Comparison of ENCODE assay signal across 20 cellular contexts in the genomic region with DNA sequence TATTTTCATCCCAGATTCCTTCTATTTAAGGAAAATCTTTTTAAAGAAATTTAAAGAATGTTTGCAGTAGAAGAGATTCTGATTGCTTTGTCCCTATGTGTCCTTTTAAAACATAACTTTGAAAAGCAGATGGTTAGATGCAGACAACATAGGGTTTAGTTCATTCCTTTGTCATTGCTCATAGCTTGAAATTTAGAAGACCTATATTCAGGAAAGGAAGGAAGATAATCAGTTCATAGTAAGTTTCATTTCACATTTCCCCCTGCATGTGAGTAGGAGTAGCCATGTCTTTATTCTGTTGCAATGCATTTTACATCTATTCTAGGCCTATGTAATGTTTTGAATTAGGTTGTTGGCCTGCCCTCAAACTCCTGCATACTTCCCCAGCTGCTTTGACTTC.
DNase-seq lines count a peak whose midpoint lies in the region; ATAC-seq and TF ChIP-seq lines count a peak whose summit lies in the region.
"Had no signal": no experiment of that assay in that cellular context is flagged by ENCODE, and none has a peak within 500 bp of the region (broad histone marks: within the 10 kb centered on the region; RNA-seq: fewer than 3 reads in every experiment).

No MANE protein-coding gene starts in this region.

- no TSS peak for BruUV-seq in IMR-90 (replicated peaks; lab: Mats Ljungman, UMichigan)

- TF ChIP-seq RAD21 in IMR-90 (IDR thresholded peaks at IDR 0.05; ENCODE audit: low read length) = no peak

- no peak overlapping the region for H2AK5ac ChIP-seq in IMR-90 (ENCODE audit: low read depth, low read length)

- no peak overlapping the region for H3K18ac ChIP-seq in IMR-90 (ENCODE audit: low read depth, low read length)

- H4K8ac ChIP-seq in IMR-90 (ENCODE audit: low read depth in 2 of 2, low read length in 2 of 2) = no peak overlapping the region

- H3K36me3 ChIP-seq in BJ (ENCODE audit: control insufficient read depth, insufficient read depth, low read length) = no peaks in the 10 kb centered on the region
- no peaks in the 10 kb centered on the region for H3K36me3 ChIP-seq in IMR-90 (ENCODE audit: control insufficient read depth, insufficient read depth, low read length)
- no peaks in the 10 kb centered on the region for H3K36me3 ChIP-seq in brain microvascular endothelial cell (replicated peaks)

- no peak for TF ChIP-seq POLR2A in IMR-90 (IDR thresholded peaks at IDR 0.05; ENCODE audit: low read depth, low read length)

- no peak overlapping the region for H3K27ac ChIP-seq in IMR-90 (ENCODE audit: insufficient read depth, low read length)
- H3K27ac ChIP-seq in brain microvascular endothelial cell = no peak overlapping the region
- H3K27ac ChIP-seq in substantia nigra (ENCODE audit: low read depth, low read length, poor library complexity, severe bottlenecking) = no peak overlapping the region

- H2BK5ac ChIP-seq in IMR-90 (ENCODE audit: low read depth, low read length, poor library complexity, severe bottlenecking) = no peak overlapping the region

- DNase-seq in BJ (ENCODE audit: low read depth) (peak; percentile 74), IMR-90 (peak; percentile 25), brain microvascular endothelial cell (peak; percentile 32), inferior parietal cortex (ENCODE audit: extremely low spot score) (peak; percentile 5), substantia nigra (lab: John Stamatoyannopoulos, UW) (no peak), head of caudate nucleus (no peak)
- DNase-seq: activated CD4-positive, alpha-beta T cell treated with anti-CD3 and anti-CD28 coated beads, Interleukin-2, amount 50 U/mL, for 48 hours; activated naive CD4-positive, alpha-beta T cell treated with anti-CD3 and anti-CD28 coated beads, Interleukin-2, amount 10 ng/mL, durations not matched to agents 7 days and 5 days; activated T-cell treated with anti-CD3 and anti-CD28 coated beads, Interleukin-2, amount 50 U/mL, for 24 hours; erythroblast; kidney; naive thymus-derived CD8-positive, alpha-beta T cell; NCI-H1436 treated with DMSO at 0.1 percent for 48 hours; NCI-H82; small intestine; stimulated activated CD4-positive, alpha-beta T cell treated with anti-CD3 and anti-CD28 coated beads, Interleukin-4, amount 100 ng/mL, for 24 hours; SW 1271 had no signal

- H3K56ac ChIP-seq in IMR-90 (ENCODE audit: extremely low read depth, insufficient read depth, low read length) = no peak overlapping the region

- H2BK20ac ChIP-seq in IMR-90 (ENCODE audit: low read depth, low read length) = no peak overlapping the region

- CTCF ChIA-PET in BJ (lab: Yijun Ruan, JAX) = interaction anchor here (0.6 kb wide), 1 partner anchor 61 kb away, joined by 3 read pairs; no protein-coding TSS in a partner anchor
- CTCF ChIA-PET in IMR-90 (lab: Yijun Ruan, JAX) = no interaction called here

- intact Hi-C loops in IMR-90 (cut with micrococcal nuclease) (no loop called here), head of caudate nucleus (cut with DNase I) (no loop called here)

- POLR2A ChIA-PET in BJ (lab: Charles Lee) = no interaction called here
- POLR2A ChIA-PET in IMR-90 (lab: Charles Lee; ENCODE audit: unreplicated experiment) = no interaction called here

- H3K4me3 ChIP-seq in BJ (ENCODE audit: low read depth, low read length) = no peak overlapping the region
- H3K4me3 ChIP-seq in IMR-90 (ENCODE audit: insufficient read depth, low read depth, low read length) = no peak overlapping the region
- no peak overlapping the region for H3K4me3 ChIP-seq in brain microvascular endothelial cell (ENCODE audit: low read depth, low read length)

- no peaks in the 10 kb centered on the region; the same call in 1 of the 2 replicates for H3K9me3 ChIP-seq in IMR-90 (ENCODE audit: control insufficient read depth, insufficient read depth, low read length)

- H2BK120ac ChIP-seq in IMR-90 (ENCODE audit: low read depth, low read length) = no peak overlapping the region

- H4K5ac ChIP-seq in IMR-90 (ENCODE audit: low read depth, low read length) = no peak overlapping the region

- no peak overlapping the region for H3K23ac ChIP-seq in IMR-90 (ENCODE audit: low read depth, low read length)

- no peak overlapping the region for H2BK15ac ChIP-seq in IMR-90 (ENCODE audit: low read depth, low read length)

- no peak overlapping the region for H3K4me2 ChIP-seq in IMR-90 (ENCODE audit: low read depth, low read length)

- TF ChIP-seq CTCF in BJ (IDR thresholded peaks at IDR 0.05; ENCODE audit: insufficient read depth, low read depth, low read length) = no peak
- no peak for TF ChIP-seq CTCF in IMR-90 (conservative IDR thresholded peaks at IDR 0.05; ENCODE audit: low read depth, low read length)
- TF ChIP-seq CTCF in brain microvascular endothelial cell (IDR thresholded peaks at IDR 0.05; ENCODE audit: low read depth, low read length, missing control alignments) = no peak

- no peaks in the 10 kb centered on the region for H3K9me1 ChIP-seq in IMR-90 (ENCODE audit: insufficient read depth, low read length)

- H3K9ac ChIP-seq in IMR-90 (ENCODE audit: low read depth, low read length) = no peak overlapping the region

- H2AFZ ChIP-seq in IMR-90 (replicated peaks; ENCODE audit: low read length, poor library complexity) = no peak overlapping the region

- H3K79me1 ChIP-seq in IMR-90 (ENCODE audit: low read depth in 1 of 2, low read length in 2 of 2) = no peaks in the 10 kb centered on the region

- in situ Hi-C loops in IMR-90 (cut with MboI; ENCODE audit: low sequenced_read_pairs) (no loop called here), brain microvascular endothelial cell (cut with HindIII; ENCODE audit: low pct_ligation_motif_present, low sequenced_read_pairs) (no loop called here)

- ATAC-seq in IMR-90 (ENCODE audit: low read depth) = no peak
- no peak for ATAC-seq in GM21529 (IDR thresholded peaks at IDR 0.05; ENCODE audit: unreplicated experiment)
- no peak for ATAC-seq in HG03135 (IDR thresholded peaks at IDR 0.05; ENCODE audit: unreplicated experiment)
- ATAC-seq: naive thymus-derived CD8-positive, alpha-beta T cell; Panc1 had no signal

- no peak overlapping the region for H3K14ac ChIP-seq in IMR-90 (replicated peaks; ENCODE audit: low read depth, low read length)

- H3K4me1 ChIP-seq in IMR-90 (ENCODE audit: control insufficient read depth, insufficient read depth, low read length) = no peaks in the 10 kb centered on the region

- no peaks in the 10 kb centered on the region for H4K20me1 ChIP-seq in IMR-90 (ENCODE audit: insufficient read depth, low read length)

- H3K27me3 ChIP-seq in BJ (ENCODE audit: control insufficient read depth, insufficient read depth, low read length) (no peaks in the 10 kb centered on the region), IMR-90 (ENCODE audit: control insufficient read depth, insufficient read depth, low read length) (no peaks in the 10 kb centered on the region), brain microvascular endothelial cell (replicated peaks) (no peaks in the 10 kb centered on the region)

- H3K4ac ChIP-seq in IMR-90 (ENCODE audit: low read depth, low read length) = no peak overlapping the region

- dilution Hi-C loops in IMR-90 (cut with HindIII; ENCODE audit: low sequenced_read_pairs, unreplicated experiment) = no loop called here

- no peak overlapping the region for H4K91ac ChIP-seq in IMR-90 (ENCODE audit: insufficient read depth, low read depth, low read length)

- no peak overlapping the region for H2AK9ac ChIP-seq in IMR-90 (replicated peaks; ENCODE audit: low read depth, low read length, poor library complexity)

TF ChIP-seq in IMR-90, 13 proteins besides CTCF, POLR2A, EP300 and RAD21:
- no peak for TF ChIP-seq CEBPB (IDR thresholded peaks at IDR 0.05; ENCODE audit: low read depth, low read length)
- TF ChIP-seq RCOR1 (IDR thresholded peaks at IDR 0.05; ENCODE audit: insufficient replicate concordance, low read length) = no peak
- no peak for TF ChIP-seq BHLHE40 (IDR thresholded peaks at IDR 0.05; ENCODE audit: low read depth, low read length)
- no peak for TF ChIP-seq SMC3 (IDR thresholded peaks at IDR 0.05; ENCODE audit: low read depth, low read length)
- TF ChIP-seq RFX5 (IDR thresholded peaks at IDR 0.05; ENCODE audit: low read depth, low read length) = no peak
- TF ChIP-seq MXI1 (IDR thresholded peaks at IDR 0.05; ENCODE audit: borderline replicate concordance, low read depth, low read length) = no peak
- no peak for TF ChIP-seq USF2 (IDR thresholded peaks at IDR 0.05; ENCODE audit: low read depth, low read length)
- no peak for TF ChIP-seq MAZ (IDR thresholded peaks at IDR 0.05; ENCODE audit: borderline replicate concordance, low read depth, low read length)
- no peak for TF ChIP-seq MAFK (IDR thresholded peaks at IDR 0.05; ENCODE audit: low read depth, low read length)
- TF ChIP-seq CHD1 (IDR thresholded peaks at IDR 0.05; ENCODE audit: low read depth, low read length) = no peak
- TF ChIP-seq NFE2L2 (IDR thresholded peaks at IDR 0.05; ENCODE audit: low read depth, low read length) = no peak
- TF ChIP-seq, protein P1, sequence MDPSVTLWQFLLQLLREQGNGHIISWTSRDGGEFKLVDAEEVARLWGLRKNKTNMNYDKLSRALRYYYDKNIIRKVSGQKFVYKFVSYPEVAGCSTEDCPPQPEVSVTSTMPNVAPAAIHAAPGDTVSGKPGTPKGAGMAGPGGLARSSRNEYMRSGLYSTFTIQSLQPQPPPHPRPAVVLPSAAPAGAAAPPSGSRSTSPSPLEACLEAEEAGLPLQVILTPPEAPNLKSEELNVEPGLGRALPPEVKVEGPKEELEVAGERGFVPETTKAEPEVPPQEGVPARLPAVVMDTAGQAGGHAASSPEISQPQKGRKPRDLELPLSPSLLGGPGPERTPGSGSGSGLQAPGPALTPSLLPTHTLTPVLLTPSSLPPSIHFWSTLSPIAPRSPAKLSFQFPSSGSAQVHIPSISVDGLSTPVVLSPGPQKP (IDR thresholded peaks at IDR 0.05; ENCODE audit: borderline replicate concordance, low read depth, low read length) = no peak
- no peak for TF ChIP-seq FOS (IDR thresholded peaks at IDR 0.05; ENCODE audit: low read depth, low read length)

Comparison
In these comparisons a context has a peak if more than half of its experiments do, and no peak if none do; other contexts are left out.
1. DNase-seq: peak in BJ (single experiment), IMR-90 (single experiment), brain microvascular endothelial cell (single experiment) and inferior parietal cortex (single experiment); none in substantia nigra (0 of 49) and head of caudate nucleus (0 of 42).